ENCODE assay signal across 19 cellular contexts in the genomic region with DNA sequence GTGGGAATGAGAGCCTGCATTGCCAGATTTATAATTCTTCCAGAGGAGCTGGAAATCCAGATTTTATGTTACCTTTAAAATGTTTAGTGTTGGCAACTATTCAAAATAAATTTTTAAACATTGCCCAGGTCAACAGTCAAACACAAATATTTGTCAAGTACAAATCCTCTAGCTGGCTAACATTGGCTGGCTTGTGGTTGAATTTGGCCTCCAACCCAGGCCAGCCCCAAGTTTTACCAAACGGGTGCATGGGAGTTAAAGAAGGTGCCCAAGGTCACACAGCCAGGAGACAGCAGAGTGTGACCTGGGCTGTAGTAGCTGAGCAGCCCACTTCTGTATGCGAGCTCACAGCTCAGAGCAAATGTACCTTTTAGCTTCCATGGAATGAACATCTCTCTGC.
DNase-seq lines count a peak whose midpoint lies in the region; ATAC-seq and TF ChIP-seq lines count a peak whose summit lies in the region.
"Had no signal": no experiment of that assay in that cellular context is flagged by ENCODE, and none has a peak within 500 bp of the region (broad histone marks: within the 10 kb centered on the region; RNA-seq: fewer than 3 reads in every experiment).

No MANE protein-coding gene starts in this region.

- no peaks in the 10 kb centered on the region for H3K36me3 Mint-ChIP-seq in mesothelial cell of epicardium
- H3K36me3 Mint-ChIP-seq in activated T-cell treated with anti-CD3 and anti-CD28 coated beads, Interleukin-2, amount 50 U/mL, for 24 hours (ENCODE audit: low read depth), result no peaks in the 10 kb centered on the region
- H3K36me3 Mint-ChIP-seq: CD14-positive monocyte had no signal

- no peak for TF ChIP-seq CTCF in 22Rv1 (IDR thresholded peaks at IDR 0.05)
- no peak for TF ChIP-seq CTCF in C4-2B (conservative IDR thresholded peaks at IDR 0.05)
- no peak for TF ChIP-seq CTCF in mesothelial cell of epicardium (IDR thresholded peaks at IDR 0.05; ENCODE audit: unreplicated experiment)

- DNase-seq in left lobe of liver (ENCODE audit: low spot score), result peak; percentile 58
- no peak for DNase-seq in GM19240 (ENCODE audit: insufficient read length, low spot score)
- DNase-seq in mesothelial cell of epicardium (ENCODE audit: low spot score in 2 of 2, unreplicated experiment in 2 of 2), result no peak
- DNase-seq in activated T-cell treated with anti-CD3 and anti-CD28 coated beads, Interleukin-2, amount 50 U/mL, for 24 hours, result no peak
- DNase-seq: CD4-positive, alpha-beta T cell; CD8-positive, alpha-beta memory T cell; DMS 273 treated with DMSO at 0.1 percent for 48 hours; DMS79; EL; GDM1; H9 had no signal

- no peaks in the 10 kb centered on the region for H3K27me3 Mint-ChIP-seq in mesothelial cell of epicardium (ENCODE audit: low read depth)
- no peaks in the 10 kb centered on the region for H3K27me3 Mint-ChIP-seq in activated T-cell treated with anti-CD3 and anti-CD28 coated beads, Interleukin-2, amount 50 U/mL, for 24 hours
- H3K27me3 Mint-ChIP-seq: B cell; CD8-positive, alpha-beta memory T cell had no signal

- H3K4me1 Mint-ChIP-seq in mesothelial cell of epicardium, result no peaks in the 10 kb centered on the region
- no peaks in the 10 kb centered on the region for H3K4me1 Mint-ChIP-seq in activated T-cell treated with anti-CD3 and anti-CD28 coated beads, Interleukin-2, amount 50 U/mL, for 24 hours (ENCODE audit: low read depth)
- H3K4me1 Mint-ChIP-seq: B cell; CD14-positive monocyte; CD8-positive, alpha-beta memory T cell had no signal

- ATAC-seq in left lobe of liver, result peak; percentile 87
- ATAC-seq: GM12878, GM23338, HCT116 had no signal

- H3K4me3 Mint-ChIP-seq in mesothelial cell of epicardium, result no peak overlapping the region
- H3K4me3 Mint-ChIP-seq in activated T-cell treated with anti-CD3 and anti-CD28 coated beads, Interleukin-2, amount 50 U/mL, for 24 hours, result no peak overlapping the region
- H3K4me3 Mint-ChIP-seq: B cell; CD14-positive monocyte; CD4-positive, alpha-beta T cell; CD8-positive, alpha-beta memory T cell; GM23338; H9 had no signal

- H3K27ac Mint-ChIP-seq in mesothelial cell of epicardium, result no peak overlapping the region
- no peak overlapping the region for H3K27ac Mint-ChIP-seq in activated T-cell treated with anti-CD3 and anti-CD28 coated beads, Interleukin-2, amount 50 U/mL, for 24 hours
- H3K27ac Mint-ChIP-seq: B cell; CD14-positive monocyte; CD4-positive, alpha-beta T cell; CD8-positive, alpha-beta memory T cell; GM23338; H9 had no signal

- peaks cover 35% of the 10 kb centered on the region for H3K9me3 Mint-ChIP-seq in mesothelial cell of epicardium
- H3K9me3 Mint-ChIP-seq in activated T-cell treated with anti-CD3 and anti-CD28 coated beads, Interleukin-2, amount 50 U/mL, for 24 hours, result peaks cover 10% of the 10 kb centered on the region

- H3K27ac ChIP-seq in 22Rv1 (peak overlapping the region; percentile 70), C4-2B (peak overlapping the region; percentile 23; the same call in 1 of the 2 replicates)
- H3K27ac ChIP-seq: BLaER1 had no signal
